1 cellular context compared by ENCODE assay signal in genomic region chr14:37172024-37172869, GRCh38.
TF ChIP-seq lines count a peak whose summit lies in the region.

Gene SLC25A21, minus strand, starts transcription at chr14:37172606.

TF ChIP-seq in SK-N-SH treated with all-trans-retinoic acid at 6 μM for 48 hours, 23 proteins besides CTCF, POLR2A, EP300 and RAD21 (continued from another document):
- TF ChIP-seq ESRRG (CRISPR knock-in tag; IDR thresholded peaks at IDR 0.05) (no peak), POU6F1 (CRISPR knock-in tag; IDR thresholded peaks at IDR 0.05; ENCODE audit: borderline replicate concordance, low read depth) (no peak), RARB (CRISPR knock-in tag; IDR thresholded peaks at IDR 0.05) (no peak), OSR1 (CRISPR knock-in tag; IDR thresholded peaks at IDR 0.05) (no peak), BACH2 (CRISPR knock-in tag; IDR thresholded peaks at IDR 0.05; ENCODE audit: borderline replicate concordance) (no peak), ARNTL (CRISPR knock-in tag; IDR thresholded peaks at IDR 0.05; ENCODE audit: borderline replicate concordance, low read depth) (no peak), SNAI2 (CRISPR knock-in tag; IDR thresholded peaks at IDR 0.05) (no peak)
